ENCODE assay signal across 15 cellular contexts in genomic region chr12:121237415-121237814, GRCh38. TPM values are rescaled to one million over a fixed set of nuclear protein-coding genes. Genes with fewer than 3 reads are reported as not detected.
DNase-seq lines count a peak whose midpoint lies in the region; ATAC-seq and TF ChIP-seq lines count a peak whose summit lies in the region.
"Had no signal": no experiment of that assay in that cellular context is flagged by ENCODE, and none has a peak within 500 bp of the region (broad histone marks: within the 10 kb centered on the region; RNA-seq: fewer than 3 reads in every experiment).

No MANE protein-coding gene starts in this region.

- H3K27ac ChIP-seq in neural progenitor cell (peak overlapping the region; percentile 85), gastrocnemius medialis (no peak overlapping the region)
- H3K27ac ChIP-seq: heart right ventricle had no signal

- no peaks in the 10 kb centered on the region for H4K20me1 ChIP-seq in neural progenitor cell (ENCODE audit: low read depth)

- peaks cover 15 to 29% of the 10 kb centered on the region in 2 donors for H3K4me1 Mint-ChIP-seq in effector memory CD8-positive, alpha-beta T cell (ENCODE audit: low read depth in 2 of 2)
- peaks cover 23% of the 10 kb centered on the region for H3K4me1 Mint-ChIP-seq in neural progenitor cell

- no peaks in the 10 kb centered on the region for H3K27me3 Mint-ChIP-seq in effector memory CD8-positive, alpha-beta T cell
- no peaks in the 10 kb centered on the region for H3K27me3 Mint-ChIP-seq in neural progenitor cell (ENCODE audit: insufficient read depth, low read depth)

- H3K9me3 ChIP-seq in neural progenitor cell (ENCODE audit: low read depth) (no peaks in the 10 kb centered on the region), gastrocnemius medialis (no peaks in the 10 kb centered on the region)
- H3K9me3 ChIP-seq: BLaER1 treated with 17β-estradiol and CSF1 and Interleukin-3, amounts not matched to agents 10 nM and 100 nM; heart right ventricle had no signal

- H3K4me3 Mint-ChIP-seq in effector memory CD8-positive, alpha-beta T cell, result no peak overlapping the region
- H3K4me3 Mint-ChIP-seq in neural progenitor cell, result no peak overlapping the region
- H3K4me3 Mint-ChIP-seq: T-helper 1 cell treated with Interleukin-12 subunit alpha and Interleukin-12 subunit beta and Interleukin-4 antibody, amounts not matched to agents 30 μg/mL and 1 μg/mL, for 36 hours had no signal

- H3K36me3 ChIP-seq in neural progenitor cell, result no peaks in the 10 kb centered on the region
- peaks cover 0 to 5% of the 10 kb centered on the region in 2 donors for H3K36me3 ChIP-seq in gastrocnemius medialis

- no peak for TF ChIP-seq POLR2A in gastrocnemius medialis (IDR thresholded peaks at IDR 0.05)

- H3K4me3 ChIP-seq in neural progenitor cell, result no peak overlapping the region
- H3K4me3 ChIP-seq in gastrocnemius medialis, result no peak overlapping the region
- H3K4me3 ChIP-seq: BLaER1 treated with 17β-estradiol and CSF1 and Interleukin-3, amounts not matched to agents 10 nM and 100 nM; heart right ventricle had no signal

- in situ Hi-C loops in gastrocnemius medialis (cut with MboI; ENCODE audit: low sequenced_read_pairs in 4 of 4), result no loop called here

- H3K9me3 Mint-ChIP-seq in effector memory CD8-positive, alpha-beta T cell, result no peaks in the 10 kb centered on the region
- H3K9me3 Mint-ChIP-seq in neural progenitor cell, result no peaks in the 10 kb centered on the region
- H3K9me3 Mint-ChIP-seq: T-helper 1 cell treated with Interleukin-12 subunit alpha and Interleukin-12 subunit beta and Interleukin-4 antibody, amounts not matched to agents 30 μg/mL and 1 μg/mL, for 36 hours had no signal

- TF ChIP-seq CTCF in neural progenitor cell (IDR thresholded peaks at IDR 0.05), result no peak
- no peak for TF ChIP-seq CTCF in gastrocnemius medialis (IDR thresholded peaks at IDR 0.05 in 4 of 5, conservative IDR thresholded peaks at IDR 0.05 in 1 of 5)

- H3K79me2 ChIP-seq in neural progenitor cell (ENCODE audit: low read depth), result no peaks in the 10 kb centered on the region

- no peak for ATAC-seq in effector memory CD8-positive, alpha-beta T cell (replicated peaks)
- no peak for ATAC-seq in HG02852 (IDR thresholded peaks at IDR 0.05; ENCODE audit: unreplicated experiment)
- ATAC-seq in gastrocnemius medialis, result no peak
- ATAC-seq in HG02970 (IDR thresholded peaks at IDR 0.05; ENCODE audit: low FRiP score, unreplicated experiment), result no peak
- ATAC-seq: heart right ventricle; stimulated activated naive CD8-positive, alpha-beta T cell treated with anti-CD3 and anti-CD28 coated beads, Interleukin-15, Interleukin-2, amounts not matched to agents 100 U/mL and 50 U/mL, for 24 hours had no signal

- H2AFZ ChIP-seq in neural progenitor cell (replicated peaks), result no peak overlapping the region

- no peaks in the 10 kb centered on the region for H3K27me3 ChIP-seq in neural progenitor cell
- H3K27me3 ChIP-seq in gastrocnemius medialis, result no peaks in the 10 kb centered on the region
- H3K27me3 ChIP-seq: BLaER1 treated with 17β-estradiol and CSF1 and Interleukin-3, amounts not matched to agents 10 nM and 100 nM; heart right ventricle had no signal

- H3K4me1 ChIP-seq in neural progenitor cell, result peaks cover 32% of the 10 kb centered on the region
- no peaks in the 10 kb centered on the region for H3K4me1 ChIP-seq in gastrocnemius medialis

- peaks cover 37% of the 10 kb centered on the region for H3K36me3 Mint-ChIP-seq in effector memory CD8-positive, alpha-beta T cell (ENCODE audit: insufficient read depth)
- H3K36me3 Mint-ChIP-seq in neural progenitor cell, result peaks cover 8% of the 10 kb centered on the region

- intact Hi-C loops in gastrocnemius medialis (cut with DNase I; ENCODE audit: low total_unique reads), result no loop called here

- DNase-seq in NCI-H1092 treated with DMSO at 0.1 percent for 48 hours (lab: John Stamatoyannopoulos, UW) (peak; percentile 50), NCI-H1092 (lab: John Stamatoyannopoulos, UW) (no peak), NCI-H2029 treated with DMSO at 0.1 percent for 48 hours (lab: John Stamatoyannopoulos, UW) (peak; percentile 73), neural progenitor cell (ENCODE audit: low spot score) (no peak), gastrocnemius medialis (no peak)
- no peak for DNase-seq in effector memory CD8-positive, alpha-beta T cell
- DNase-seq: activated effector memory CD4-positive, alpha-beta T cell treated with anti-CD3 and anti-CD28 coated beads, Interleukin-2, amount 50 U/mL, for 16 hours; heart right ventricle; NCI-H1694 treated with DMSO at 0.1 percent for 48 hours; stimulated activated naive CD8-positive, alpha-beta T cell treated with anti-CD3 and anti-CD28 coated beads, Interleukin-15, Interleukin-2, amounts not matched to agents 100 U/mL and 50 U/mL, for 24 hours; trophoblast cell had no signal

- peak overlapping the region; percentile 32 to 99 for H3K27ac Mint-ChIP-seq in effector memory CD8-positive, alpha-beta T cell
- no peak overlapping the region for H3K27ac Mint-ChIP-seq in neural progenitor cell
- H3K27ac Mint-ChIP-seq: T-helper 1 cell treated with Interleukin-12 subunit alpha and Interleukin-12 subunit beta and Interleukin-4 antibody, amounts not matched to agents 30 μg/mL and 1 μg/mL, for 36 hours had no signal

- no peak overlapping the region for H3K9ac ChIP-seq in neural progenitor cell
- H3K9ac ChIP-seq: BLaER1 treated with 17β-estradiol and CSF1 and Interleukin-3, amounts not matched to agents 10 nM and 100 nM had no signal

- peak overlapping the region; percentile 40 for H3K4me2 ChIP-seq in neural progenitor cell

- peaks cover 26% of the 10 kb centered on the region for H3F3A ChIP-seq in neural progenitor cell (ENCODE audit: low read depth)

RNA-seq across cellular contexts. Expression of gene P2RX4, which starts 27.5 kb away (rescaled TPM):
- total RNA-seq in neural progenitor cell (ENCODE audit: low replicate concordance), result 10.3 and 30.7 TPM in 2 replicates
- 1 to 10 TPM; 3.9 to 7.9 (median 6.1) TPM for total RNA-seq in gastrocnemius medialis

RNA-seq across cellular contexts. Expression of gene CAMKK2, which starts 59.1 kb away (rescaled TPM):
- total RNA-seq in neural progenitor cell (ENCODE audit: low replicate concordance) (21.0 and 31.1 TPM in 2 replicates), gastrocnemius medialis (10 to 100 TPM in 1 of 4 donors, 1 to 10 TPM in 3; 6.0 to 10.2 (median 7.5) TPM)

Comparison
In these comparisons a context has a peak if more than half of its experiments do, and no peak if none do; other contexts are left out.
1. DNase-seq: peak in NCI-H1092 treated with DMSO at 0.1 percent for 48 hours (single experiment) and NCI-H2029 treated with DMSO at 0.1 percent for 48 hours (single experiment); none in NCI-H1092 (single experiment), effector memory CD8-positive, alpha-beta T cell (0 of 3), neural progenitor cell (single experiment) and gastrocnemius medialis (0 of 2).